In the genomic region with DNA sequence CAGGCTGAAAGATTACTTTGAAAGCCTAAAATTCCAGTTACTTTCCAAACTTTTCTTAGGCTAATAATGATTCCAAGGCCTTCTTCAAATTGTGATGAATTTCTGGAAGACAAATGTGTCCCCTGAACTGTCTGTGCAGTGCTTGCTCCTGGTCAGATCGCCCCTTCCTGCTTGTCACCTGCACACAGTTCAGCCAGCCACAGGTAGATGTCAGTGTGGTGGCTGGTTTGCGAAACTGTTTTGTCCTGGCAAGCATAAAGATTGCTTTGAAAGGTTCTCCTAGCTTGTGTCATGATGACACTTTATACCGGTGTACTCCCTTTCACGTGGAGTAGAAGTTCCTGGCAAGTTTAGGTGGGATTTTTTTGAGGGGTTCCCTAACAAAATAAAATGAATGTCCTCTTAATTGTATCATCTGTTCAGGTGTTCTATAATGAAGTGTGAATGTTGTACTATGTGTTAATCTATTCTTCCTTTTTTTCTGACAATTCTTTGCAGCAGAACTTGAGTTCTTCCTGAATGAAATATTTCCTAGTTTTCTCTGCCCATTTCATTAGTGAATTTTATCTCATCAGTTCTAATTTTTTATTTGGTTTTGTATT, we compare ENCODE assay signal across 8 cellular contexts.
DNase-seq lines count a peak whose midpoint lies in the region; ATAC-seq, FAIRE-seq and TF ChIP-seq lines count a peak whose summit lies in the region.

No MANE protein-coding gene starts in this region.

- CTCF ChIA-PET in CD8-positive, alpha-beta T cell (lab: Charles Lee) = interaction anchor here (0.7 to 2.0 kb wide), 12 partner anchors 9 to 583 kb away, joined by 3 to 10 read pairs (median 3); no protein-coding TSS in a partner anchor

- H3K79me2 ChIP-seq in OCI-LY1 (ENCODE audit: insufficient read depth, low read length) = no peaks in the 10 kb centered on the region

- peak; percentile 68 for FAIRE-seq in GM19239 (lab: Jason Lieb, UNC)

- ATAC-seq in CD8-positive, alpha-beta T cell = peak; percentile 64
- peak; percentile 75 for ATAC-seq in HG03469 (IDR thresholded peaks at IDR 0.05; ENCODE audit: unreplicated experiment)
- ATAC-seq in stimulated activated naive CD8-positive, alpha-beta T cell treated with anti-CD3 and anti-CD28 coated beads, Interleukin-15, Interleukin-2, amounts not matched to agents 100 U/mL and 50 U/mL, for 24 hours = peak; percentile 40

- H2AFZ ChIP-seq in OCI-LY1 (ENCODE audit: low read length) = no peak overlapping the region

- no peaks in the 10 kb centered on the region for H3K9me3 ChIP-seq in CD8-positive, alpha-beta T cell (ENCODE audit: low read length)
- no peaks in the 10 kb centered on the region for H3K9me3 ChIP-seq in OCI-LY1 (ENCODE audit: low read length)

- H3K27me3 Mint-ChIP-seq in CD8-positive, alpha-beta T cell (ENCODE audit: low read depth) = no peaks in the 10 kb centered on the region

- DNase-seq in CD8-positive, alpha-beta T cell = peak in 6 of 7 experiments; percentile 24 to 63 (median 42)
- peak; percentile 8 for DNase-seq in GM19239 (ENCODE audit: insufficient read length, low spot score)
- DNase-seq in astrocyte of the hippocampus (ENCODE audit: low read depth, low spot score) = peak; percentile 43
- peak; percentile 3 for DNase-seq in kidney glomerular epithelial cell (lab: John Stamatoyannopoulos, UW)
- peak; percentile 14 for DNase-seq in stimulated activated naive CD8-positive, alpha-beta T cell treated with anti-CD3 and anti-CD28 coated beads, Interleukin-15, Interleukin-2, amounts not matched to agents 100 U/mL and 50 U/mL, for 24 hours
- no peak for DNase-seq in T1000 (lab: John Stamatoyannopoulos, UW)

- no peaks in the 10 kb centered on the region for H3K9me3 Mint-ChIP-seq in CD8-positive, alpha-beta T cell

- H3K27me3 ChIP-seq in CD8-positive, alpha-beta T cell (ENCODE audit: insufficient read depth, low read length) = no peaks in the 10 kb centered on the region
- no peaks in the 10 kb centered on the region for H3K27me3 ChIP-seq in OCI-LY1 (ENCODE audit: insufficient read depth, low read length)

- H3K27ac Mint-ChIP-seq in CD8-positive, alpha-beta T cell = no peak overlapping the region

- H3K9me2 ChIP-seq in OCI-LY1 (ENCODE audit: low read depth, low read length) = no peaks in the 10 kb centered on the region

- POLR2A ChIA-PET in CD8-positive, alpha-beta T cell (lab: Charles Lee) = no interaction called here

- H3K9ac ChIP-seq in OCI-LY1 (ENCODE audit: low read length) = no peak overlapping the region

- H3K4me1 Mint-ChIP-seq in CD8-positive, alpha-beta T cell (ENCODE audit: low read depth) = peaks cover 7% of the 10 kb centered on the region

- no peak overlapping the region for H3K4me3 ChIP-seq in CD8-positive, alpha-beta T cell (ENCODE audit: low read depth, low read length)
- no peak overlapping the region for H3K4me3 ChIP-seq in OCI-LY1 (ENCODE audit: low read depth, low read length, poor library complexity, severe bottlenecking)

- H3K27ac ChIP-seq in CD8-positive, alpha-beta T cell (ENCODE audit: low read depth, low read length) = no peak overlapping the region
- no peak overlapping the region for H3K27ac ChIP-seq in OCI-LY1 (ENCODE audit: low read depth, low read length, poor library complexity, severe bottlenecking)

- no peak overlapping the region for H3K4me2 ChIP-seq in OCI-LY1 (ENCODE audit: low read length)

- no peaks in the 10 kb centered on the region for H3F3A ChIP-seq in OCI-LY1 (ENCODE audit: insufficient read depth, low read length)

- H3K36me3 ChIP-seq in CD8-positive, alpha-beta T cell (ENCODE audit: insufficient read depth, low read length) = peaks cover 3% of the 10 kb centered on the region
- no peaks in the 10 kb centered on the region for H3K36me3 ChIP-seq in OCI-LY1 (ENCODE audit: insufficient read depth, low read length)

- intact Hi-C loops in CD8-positive, alpha-beta T cell (cut with DNase I, micrococcal nuclease) = loop anchor here (1.0 to 10.0 kb wide), 7 partner anchors 184 to 1451 kb away; no protein-coding TSS in a partner anchor

- no peaks in the 10 kb centered on the region for H4K20me1 ChIP-seq in OCI-LY1 (ENCODE audit: insufficient read depth, low read length)

- H3K36me3 Mint-ChIP-seq in CD8-positive, alpha-beta T cell = peaks cover 16% of the 10 kb centered on the region

- no peak overlapping the region for H3K4me3 Mint-ChIP-seq in CD8-positive, alpha-beta T cell

- TF ChIP-seq CTCF in CD8-positive, alpha-beta T cell (IDR thresholded peaks at IDR 0.05) = peak; percentile 60
- peak; percentile 82 for TF ChIP-seq CTCF in OCI-LY1 (IDR thresholded peaks at IDR 0.05; ENCODE audit: low read length)

- H3K4me1 ChIP-seq in CD8-positive, alpha-beta T cell (ENCODE audit: insufficient read depth, low read length) = no peaks in the 10 kb centered on the region
- H3K4me1 ChIP-seq in OCI-LY1 (ENCODE audit: insufficient read depth, low read length, severe bottlenecking) = no peaks in the 10 kb centered on the region
